Comparison of ENCODE assay signal across 7 cellular contexts in the genomic region with DNA sequence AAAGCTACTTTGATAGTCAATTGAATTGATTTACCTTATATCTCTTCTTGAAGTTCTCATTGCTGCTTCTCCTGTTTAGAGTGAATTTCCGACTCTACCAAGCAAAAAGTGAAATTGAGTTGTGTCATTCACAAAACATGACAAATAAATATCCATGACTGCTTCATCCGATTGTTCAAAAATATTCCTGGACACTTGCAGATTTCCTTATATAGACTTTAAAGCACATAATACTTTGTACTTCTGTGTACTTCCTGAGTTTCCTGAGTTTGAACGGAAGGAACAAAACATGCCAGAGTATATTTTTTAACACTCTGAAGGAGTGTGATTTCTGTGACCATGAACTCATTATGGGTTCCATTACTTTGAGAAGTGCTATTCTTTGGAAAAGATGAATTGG. TPM values are rescaled to one million over a fixed set of nuclear protein-coding genes. Genes with fewer than 3 reads are reported as not detected.
"Had no signal": no experiment of that assay in that cellular context is flagged by ENCODE, and none has a peak within 500 bp of the region (broad histone marks: within the 10 kb centered on the region; RNA-seq: fewer than 3 reads in every experiment).

No MANE protein-coding gene starts in this region.

- H3K27ac ChIP-seq: HL-60 had no signal

- H3K4me3 ChIP-seq: K562 had no signal

- FAIRE-seq: HepG2, HTR-8/SVneo, K562 had no signal

- ATAC-seq: HepG2, K562 had no signal

- DNase-seq: IMR-90 had no signal

RNA-seq across cellular contexts. Expression of a gene that starts 20.5 kb away (rescaled TPM):
- total RNA-seq: HepG2, HT-29, K562 had no signal
- polyA plus RNA-seq: HepG2, IgD-negative memory B cell had no signal
